In the genomic region with DNA sequence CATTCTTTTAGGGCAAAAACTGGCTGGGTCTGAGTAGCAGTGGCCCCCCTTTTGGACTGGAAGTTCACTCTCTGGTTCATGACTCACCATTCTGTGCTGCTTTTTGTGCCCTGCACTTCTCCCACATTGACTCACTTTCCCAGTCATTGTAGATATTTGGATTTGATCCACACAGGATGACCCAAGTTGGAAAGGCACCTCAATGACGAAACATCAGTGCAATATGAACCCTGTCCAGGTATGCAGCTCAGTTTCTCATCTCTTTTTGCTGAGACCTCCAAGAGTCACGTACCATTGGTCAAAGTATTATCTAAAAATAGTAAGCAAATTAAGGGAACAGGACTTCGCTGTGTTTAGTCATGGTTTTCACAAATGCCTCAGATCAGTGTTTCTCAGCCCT, we compare ENCODE assay signal across 16 cellular contexts.
DNase-seq lines count a peak whose midpoint lies in the region; TF ChIP-seq lines count a peak whose summit lies in the region.
"Had no signal": no experiment of that assay in that cellular context is flagged by ENCODE, and none has a peak within 500 bp of the region (broad histone marks: within the 10 kb centered on the region; RNA-seq: fewer than 3 reads in every experiment).

No MANE protein-coding gene starts in this region.

- CTCF ChIA-PET in SK-N-SH (lab: Yijun Ruan, JAX): no interaction called here
- CTCF ChIA-PET in CD8-positive, alpha-beta memory T cell (lab: Charles Lee): no interaction called here
- CTCF ChIA-PET in activated CD4-positive, alpha-beta T cell treated with anti-CD3 and anti-CD28 coated beads, Interleukin-2, amount 10 ng/mL, durations not matched to agents 7 days and 5 days (lab: Charles Lee): no interaction called here

- TF ChIP-seq EP300 in SK-N-SH (IDR thresholded peaks at IDR 0.05; ENCODE audit: borderline replicate concordance in 1 of 2, low read depth in 1 of 2, low read length in 1 of 2): peak in 1 of 2 experiments; percentile 36; a peak in 1 of 4 replicates

- no peaks in the 10 kb centered on the region for H3K4me1 ChIP-seq in SK-N-SH (ENCODE audit: control insufficient read depth in 1 of 2, insufficient read depth in 2 of 2, low read depth in 1 of 2, low read length in 1 of 2)
- H3K4me1 ChIP-seq in CD8-positive, alpha-beta memory T cell (ENCODE audit: insufficient read depth, low read length): no peaks in the 10 kb centered on the region
- H3K4me1 ChIP-seq: gastrocnemius medialis, sigmoid colon had no signal

- H3K4me3 ChIP-seq in SK-N-SH (ENCODE audit: low read depth in 2 of 2, low read length in 1 of 2): no peak overlapping the region
- no peak overlapping the region for H3K4me3 ChIP-seq in skeletal muscle cell (ENCODE audit: low read depth, low read length)
- no peak overlapping the region for H3K4me3 ChIP-seq in CD8-positive, alpha-beta memory T cell (ENCODE audit: low read length)
- H3K4me3 ChIP-seq: gastrocnemius medialis, sigmoid colon had no signal

- H3K36me3 ChIP-seq in SK-N-SH (replicated peaks in 1 of 2; ENCODE audit: control insufficient read depth in 1 of 2, insufficient read depth in 2 of 2, low read length in 1 of 2): no peaks in the 10 kb centered on the region
- no peaks in the 10 kb centered on the region for H3K36me3 ChIP-seq in CD8-positive, alpha-beta memory T cell (ENCODE audit: insufficient read depth, low read length)
- H3K36me3 ChIP-seq: gastrocnemius medialis, sigmoid colon had no signal

- H3K9me3 Mint-ChIP-seq in CD8-positive, alpha-beta memory T cell: peaks cover 0 to 3% (median 0%) of the 10 kb centered on the region in 5 donors
- H3K9me3 Mint-ChIP-seq in activated CD4-positive, alpha-beta T cell treated with anti-CD3 and anti-CD28 coated beads, Interleukin-2, amount 10 ng/mL, durations not matched to agents 7 days and 5 days: no peaks in the 10 kb centered on the region

- no peaks in the 10 kb centered on the region for H3K9me3 ChIP-seq in SK-N-SH
- H3K9me3 ChIP-seq in CD8-positive, alpha-beta memory T cell (ENCODE audit: low read length): no peaks in the 10 kb centered on the region
- H3K9me3 ChIP-seq: gastrocnemius medialis, sigmoid colon had no signal

- H3K27ac Mint-ChIP-seq in CD8-positive, alpha-beta memory T cell: no peak overlapping the region
- H3K27ac Mint-ChIP-seq in activated CD4-positive, alpha-beta T cell treated with anti-CD3 and anti-CD28 coated beads, Interleukin-2, amount 10 ng/mL, durations not matched to agents 7 days and 5 days: no peak overlapping the region
- H3K27ac Mint-ChIP-seq: activated CD8-positive, alpha-beta T cell treated with anti-CD3 and anti-CD28 coated beads, Interleukin-2, amount 10 ng/mL, durations not matched to agents 7 days and 5 days; natural killer cell treated with Interleukin-12 subunit alpha and Interleukin-12 subunit beta and Interleukin-15 and Interleukin-18, amount 100 ng/mL, for 72 hours had no signal

- no peaks in the 10 kb centered on the region for H3K4me1 Mint-ChIP-seq in CD8-positive, alpha-beta memory T cell
- H3K4me1 Mint-ChIP-seq in activated CD4-positive, alpha-beta T cell treated with anti-CD3 and anti-CD28 coated beads, Interleukin-2, amount 10 ng/mL, durations not matched to agents 7 days and 5 days: no peaks in the 10 kb centered on the region

- H3K9me2 ChIP-seq in SK-N-SH: no peaks in the 10 kb centered on the region

- H2AFZ ChIP-seq in SK-N-SH (ENCODE audit: low read depth): no peak overlapping the region

- H3K9ac ChIP-seq in SK-N-SH: no peak overlapping the region

- 23% methylated on average over 3 of the region's 3 CpGs for WGBS in SK-N-SH (ENCODE audit: low lambda C conversion rate)

- peaks cover 3% of the 10 kb centered on the region for H3F3A ChIP-seq in SK-N-SH (replicated peaks; ENCODE audit: insufficient read depth)

- no peak overlapping the region for H3K4me2 ChIP-seq in SK-N-SH

- peak overlapping the region in 1 of 2 experiments; percentile 52; a peak in 2 of 4 replicates for H3K27ac ChIP-seq in SK-N-SH (ENCODE audit: low read depth in 2 of 2, low read length in 1 of 2)
- no peak overlapping the region for H3K27ac ChIP-seq in CD8-positive, alpha-beta memory T cell (ENCODE audit: low read depth, low read length)
- H3K27ac ChIP-seq: sigmoid colon had no signal

- no peaks in the 10 kb centered on the region for H3K79me2 ChIP-seq in SK-N-SH (ENCODE audit: insufficient read depth)

- peak; percentile 42 for DNase-seq in H4 (ENCODE audit: low spot score)
- DNase-seq in SK-N-SH: no peak
- DNase-seq in fibroblast of gingiva (ENCODE audit: low read depth): peak; percentile 54
- DNase-seq in skeletal muscle cell (ENCODE audit: low read depth): peak; percentile 88
- no peak for DNase-seq in GM19240 (ENCODE audit: insufficient read length, low spot score)
- DNase-seq in CD8-positive, alpha-beta memory T cell: no peak
- no peak for DNase-seq in amniotic stem cell (lab: John Stamatoyannopoulos, UW)
- no peak for DNase-seq in activated CD4-positive, alpha-beta T cell treated with anti-CD3 and anti-CD28 coated beads, Interleukin-2, amount 10 ng/mL, durations not matched to agents 7 days and 5 days
- DNase-seq: activated CD8-positive, alpha-beta T cell treated with anti-CD3 and anti-CD28 coated beads, Interleukin-2, amount 10 ng/mL, durations not matched to agents 7 days and 5 days; activated gamma-delta T cell; Calu3; cerebellar nuclear complex; gastrocnemius medialis; Karpas-422; sigmoid colon had no signal

- no peak for TF ChIP-seq CTCF in SK-N-SH (IDR thresholded peaks at IDR 0.05)

- no peaks in the 10 kb centered on the region for H4K20me1 ChIP-seq in SK-N-SH (ENCODE audit: insufficient read depth)

- POLR2A ChIA-PET in SK-N-SH (lab: Yijun Ruan, JAX): no interaction called here
- POLR2A ChIA-PET in CD8-positive, alpha-beta memory T cell (lab: Charles Lee): no interaction called here
- POLR2A ChIA-PET in activated CD4-positive, alpha-beta T cell treated with anti-CD3 and anti-CD28 coated beads, Interleukin-2, amount 10 ng/mL, durations not matched to agents 7 days and 5 days (lab: Charles Lee): no interaction called here

- TF ChIP-seq RAD21 in SK-N-SH (IDR thresholded peaks at IDR 0.05; ENCODE audit: low read length): no peak

- no peaks in the 10 kb centered on the region for H3K27me3 ChIP-seq in SK-N-SH (ENCODE audit: insufficient read depth)
- H3K27me3 ChIP-seq in CD8-positive, alpha-beta memory T cell (ENCODE audit: insufficient read depth, low read length, poor library complexity, severe bottlenecking): no peaks in the 10 kb centered on the region
- H3K27me3 ChIP-seq: gastrocnemius medialis, sigmoid colon had no signal

- H3K27me3 Mint-ChIP-seq in CD8-positive, alpha-beta memory T cell: peaks cover 0 to 4% of the 10 kb centered on the region in 2 donors
- no peaks in the 10 kb centered on the region for H3K27me3 Mint-ChIP-seq in activated CD4-positive, alpha-beta T cell treated with anti-CD3 and anti-CD28 coated beads, Interleukin-2, amount 10 ng/mL, durations not matched to agents 7 days and 5 days

- H3K4me3 Mint-ChIP-seq in CD8-positive, alpha-beta memory T cell: no peak overlapping the region
- H3K4me3 Mint-ChIP-seq in activated CD4-positive, alpha-beta T cell treated with anti-CD3 and anti-CD28 coated beads, Interleukin-2, amount 10 ng/mL, durations not matched to agents 7 days and 5 days: no peak overlapping the region
- H3K4me3 Mint-ChIP-seq: activated CD8-positive, alpha-beta T cell treated with anti-CD3 and anti-CD28 coated beads, Interleukin-2, amount 10 ng/mL, durations not matched to agents 7 days and 5 days; natural killer cell treated with Interleukin-12 subunit alpha and Interleukin-12 subunit beta and Interleukin-15 and Interleukin-18, amount 100 ng/mL, for 72 hours had no signal

- peaks cover 0 to 2% (median 0%) of the 10 kb centered on the region in 3 donors for H3K36me3 Mint-ChIP-seq in CD8-positive, alpha-beta memory T cell
- no peaks in the 10 kb centered on the region for H3K36me3 Mint-ChIP-seq in activated CD4-positive, alpha-beta T cell treated with anti-CD3 and anti-CD28 coated beads, Interleukin-2, amount 10 ng/mL, durations not matched to agents 7 days and 5 days (ENCODE audit: low read depth)
- H3K36me3 Mint-ChIP-seq: natural killer cell treated with Interleukin-12 subunit alpha and Interleukin-12 subunit beta and Interleukin-15 and Interleukin-18, amount 100 ng/mL, for 72 hours had no signal

TF ChIP-seq in SK-N-SH, 30 proteins besides CTCF, POLR2A, EP300 and RAD21:
- TF ChIP-seq TCF12 (IDR thresholded peaks at IDR 0.05): peak; percentile 20; the same call in 1 of the 2 replicates
- no peak for TF ChIP-seq NRF1 (IDR thresholded peaks at IDR 0.05; ENCODE audit: low read depth, low read length)
- no peak for TF ChIP-seq EZH2phosphoT487 (IDR thresholded peaks at IDR 0.05; ENCODE audit: borderline replicate concordance, low read depth)
- no peak for TF ChIP-seq YY1 (IDR thresholded peaks at IDR 0.05; ENCODE audit: low read depth)
- TF ChIP-seq, protein P1, sequence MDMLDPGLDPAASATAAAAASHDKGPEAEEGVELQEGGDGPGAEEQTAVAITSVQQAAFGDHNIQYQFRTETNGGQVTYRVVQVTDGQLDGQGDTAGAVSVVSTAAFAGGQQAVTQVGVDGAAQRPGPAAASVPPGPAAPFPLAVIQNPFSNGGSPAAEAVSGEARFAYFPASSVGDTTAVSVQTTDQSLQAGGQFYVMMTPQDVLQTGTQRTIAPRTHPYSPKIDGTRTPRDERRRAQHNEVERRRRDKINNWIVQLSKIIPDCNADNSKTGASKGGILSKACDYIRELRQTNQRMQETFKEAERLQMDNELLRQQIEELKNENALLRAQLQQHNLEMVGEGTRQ (IDR thresholded peaks at IDR 0.05; ENCODE audit: borderline replicate concordance, low read depth, low read length): no peak
- peak; percentile 42; the same call in 1 of the 2 replicates for TF ChIP-seq JUND (IDR thresholded peaks at IDR 0.05)
- TF ChIP-seq MXI1 (IDR thresholded peaks at IDR 0.05; ENCODE audit: low read depth, low read length): no peak
- TF ChIP-seq POLR2AphosphoS5 (IDR thresholded peaks at IDR 0.05; ENCODE audit: low read depth, low read length): no peak
- peak; percentile 64 for TF ChIP-seq NFIC (IDR thresholded peaks at IDR 0.05; ENCODE audit: borderline replicate concordance)
- TF ChIP-seq FOSL2 (IDR thresholded peaks at IDR 0.05; ENCODE audit: borderline replicate concordance, low read depth): peak; percentile 78
- TF ChIP-seq, protein P2, sequence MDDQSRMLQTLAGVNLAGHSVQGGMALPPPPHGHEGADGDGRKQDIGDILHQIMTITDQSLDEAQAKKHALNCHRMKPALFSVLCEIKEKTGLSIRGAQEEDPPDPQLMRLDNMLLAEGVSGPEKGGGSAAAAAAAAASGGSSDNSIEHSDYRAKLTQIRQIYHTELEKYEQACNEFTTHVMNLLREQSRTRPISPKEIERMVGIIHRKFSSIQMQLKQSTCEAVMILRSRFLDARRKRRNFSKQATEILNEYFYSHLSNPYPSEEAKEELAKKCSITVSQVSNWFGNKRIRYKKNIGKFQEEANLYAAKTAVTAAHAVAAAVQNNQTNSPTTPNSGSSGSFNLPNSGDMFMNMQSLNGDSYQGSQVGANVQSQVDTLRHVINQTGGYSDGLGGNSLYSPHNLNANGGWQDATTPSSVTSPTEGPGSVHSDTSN (IDR thresholded peaks at IDR 0.05): no peak

Comparison
In these comparisons a context has a peak if more than half of its experiments do, and no peak if none do; other contexts are left out.
1. DNase-seq: peak in H4 (single experiment), fibroblast of gingiva (single experiment) and skeletal muscle cell (single experiment); none in SK-N-SH (single experiment), GM19240 (single experiment), CD8-positive, alpha-beta memory T cell (0 of 5), amniotic stem cell (single experiment) and activated CD4-positive, alpha-beta T cell treated with anti-CD3 and anti-CD28 coated beads, Interleukin-2, amount 10 ng/mL, durations not matched to agents 7 days and 5 days (single experiment).